Comparison of ENCODE assay signal across 8 cellular contexts in genomic region chr15:100849021-100849831, GRCh38. TPM values are rescaled to one million over a fixed set of nuclear protein-coding genes. Genes with fewer than 3 reads are reported as not detected.
A peak's percentile ranks its signal among the peaks of the same experiment; 100 is the strongest.
DNase-seq lines count a peak whose midpoint lies in the region; ATAC-seq and FAIRE-seq lines count a peak whose summit lies in the region.

No MANE protein-coding gene starts in this region.

- peaks cover 0 to 7% (median 0%) of the 10 kb centered on the region in 10 experiments; a peak in 1 of 20 replicates for H3K4me1 ChIP-seq in BLaER1 treated with 17β-estradiol and CSF1 and Interleukin-3, amounts not matched to agents 10 nM and 100 nM
- H3K4me1 ChIP-seq in GM23248 (ENCODE audit: insufficient read depth) (no peaks in the 10 kb centered on the region), SJSA1 (replicated peaks) (peaks cover 15% of the 10 kb centered on the region)

- in situ Hi-C loops in GM23248 (cut with MboI): no loop called here

- peak overlapping the region in 8 of 11 experiments; percentile 25 to 57 (median 38); a peak in 10 of 22 replicates for H3K9ac ChIP-seq in BLaER1 treated with 17β-estradiol and CSF1 and Interleukin-3, amounts not matched to agents 10 nM and 100 nM
- H3K9ac ChIP-seq in GM23248: peak overlapping the region; percentile 76

- no peaks in the 10 kb centered on the region for H3K36me3 ChIP-seq in BLaER1 treated with 17β-estradiol and CSF1 and Interleukin-3, amounts not matched to agents 10 nM and 100 nM
- H3K36me3 ChIP-seq in GM23248 (ENCODE audit: low read depth): no peaks in the 10 kb centered on the region
- H3K36me3 ChIP-seq in SJSA1: no peaks in the 10 kb centered on the region

- peak overlapping the region; percentile 75 for H3K4me3 Mint-ChIP-seq in activated naive CD8-positive, alpha-beta T cell treated with anti-CD3 and anti-CD28 coated beads, Interleukin-2, amount 50 U/mL, for 24 hours

- peak overlapping the region; percentile 44 to 68 (median 54) for H3K4me3 ChIP-seq in BLaER1 treated with 17β-estradiol and CSF1 and Interleukin-3, amounts not matched to agents 10 nM and 100 nM
- H3K4me3 ChIP-seq in GM23248 (peak overlapping the region; percentile 86), SJSA1 (peak overlapping the region; percentile 45)

- no peaks in the 10 kb centered on the region for H3F3A ChIP-seq in GM23248 (ENCODE audit: insufficient read depth)

- H3K27ac Mint-ChIP-seq in activated naive CD8-positive, alpha-beta T cell treated with anti-CD3 and anti-CD28 coated beads, Interleukin-2, amount 50 U/mL, for 24 hours: no peak overlapping the region

- H3K27me3 ChIP-seq in BLaER1 treated with 17β-estradiol and CSF1 and Interleukin-3, amounts not matched to agents 10 nM and 100 nM: 0 out of 22 replicates have a peak, but pooled peaks cover 0 to 6% (median 0%) of the 10 kb centered on the region in 11 experiments
- no peaks in the 10 kb centered on the region for H3K27me3 ChIP-seq in GM23248 (replicated peaks; ENCODE audit: insufficient read depth)
- no peaks in the 10 kb centered on the region for H3K27me3 ChIP-seq in SJSA1 (replicated peaks)

- DNase-seq in GM23248: peak; percentile 79
- peak in 1 of 2 experiments; percentile 28 for DNase-seq in SJSA1 (ENCODE audit: low read depth in 1 of 2, low spot score in 2 of 2)
- DNase-seq in activated naive CD8-positive, alpha-beta T cell treated with anti-CD3 and anti-CD28 coated beads, Interleukin-2, amount 50 U/mL, for 24 hours: peak; percentile 70
- peak in 33 of 51 donors; percentile 7 to 71 (median 29) for DNase-seq in hypothalamus (lab: John Stamatoyannopoulos, UW)
- peak; percentile 44 for DNase-seq in stimulated activated CD4-positive, alpha-beta T cell treated with anti-CD3 and anti-CD28 coated beads, Interleukin-12 subunit alpha, Interleukin-12 subunit beta, amount 100 ng/mL, for 4 hours
- no peak for DNase-seq in NAMALWA (ENCODE audit: low spot score)
- no peak for DNase-seq in RCC 7860 (ENCODE audit: low spot score)

- H3K36me3 Mint-ChIP-seq in activated naive CD8-positive, alpha-beta T cell treated with anti-CD3 and anti-CD28 coated beads, Interleukin-2, amount 50 U/mL, for 24 hours (ENCODE audit: low read depth): no peaks in the 10 kb centered on the region

- H3K27ac ChIP-seq in BLaER1 treated with 17β-estradiol and CSF1 and Interleukin-3, amounts not matched to agents 10 nM and 100 nM: 0 out of 22 replicates have a peak overlapping the region, but pooled peaks of 1 of the 11 experiments have one; percentile 2
- no peak overlapping the region for H3K27ac ChIP-seq in GM23248
- peak overlapping the region; percentile 52; the same call in 1 of the 2 replicates for H3K27ac ChIP-seq in SJSA1

- 6 to 7% methylated on average over 41 to 43 of the region's 44 CpGs for WGBS in GM23248 (ENCODE audit: low coverage in 1 of 2, low lambda C conversion rate in 2 of 2, missing lambda C conversion rate in 2 of 2), 2 experiments

- H3K9me2 ChIP-seq in GM23248 (ENCODE audit: insufficient read depth): no peaks in the 10 kb centered on the region

- H3K9me3 Mint-ChIP-seq in activated naive CD8-positive, alpha-beta T cell treated with anti-CD3 and anti-CD28 coated beads, Interleukin-2, amount 50 U/mL, for 24 hours: no peaks in the 10 kb centered on the region

- H3K27me3 Mint-ChIP-seq in activated naive CD8-positive, alpha-beta T cell treated with anti-CD3 and anti-CD28 coated beads, Interleukin-2, amount 50 U/mL, for 24 hours: peaks cover 8% of the 10 kb centered on the region

- H3K4me1 Mint-ChIP-seq in activated naive CD8-positive, alpha-beta T cell treated with anti-CD3 and anti-CD28 coated beads, Interleukin-2, amount 50 U/mL, for 24 hours: peaks cover 8% of the 10 kb centered on the region

- peak overlapping the region; percentile 99 for H2AFZ ChIP-seq in GM23248

- no peaks in the 10 kb centered on the region for H4K20me1 ChIP-seq in BLaER1 treated with 17β-estradiol and CSF1 and Interleukin-3, amounts not matched to agents 10 nM and 100 nM
- no peaks in the 10 kb centered on the region for H4K20me1 ChIP-seq in GM23248 (ENCODE audit: insufficient read depth)

- peak; percentile 80 for ATAC-seq in activated naive CD8-positive, alpha-beta T cell treated with anti-CD3 and anti-CD28 coated beads, Interleukin-2, amount 50 U/mL, for 24 hours

- H3K4me2 ChIP-seq in BLaER1 treated with 17β-estradiol and CSF1 and Interleukin-3, amounts not matched to agents 10 nM and 100 nM: peak overlapping the region; percentile 59 to 87 (median 70)
- H3K4me2 ChIP-seq in GM23248 (ENCODE audit: unreplicated experiment): peak overlapping the region; percentile 97

- no peaks in the 10 kb centered on the region for H3K79me2 ChIP-seq in GM23248 (ENCODE audit: insufficient read depth)

- FAIRE-seq in RCC 7860 (lab: Jason Lieb, UNC): no peak

- H3K9me3 ChIP-seq in BLaER1 treated with 17β-estradiol and CSF1 and Interleukin-3, amounts not matched to agents 10 nM and 100 nM (replicated peaks in 1 of 11): peaks cover 0 to 15% (median 6%) of the 10 kb centered on the region in 11 experiments; a peak in 8 of 22 replicates
- H3K9me3 ChIP-seq in GM23248 (ENCODE audit: low read depth): no peaks in the 10 kb centered on the region
- H3K9me3 ChIP-seq in SJSA1 (replicated peaks): no peaks in the 10 kb centered on the region

RNA-seq across cellular contexts. Expression of gene ALDH1A3, which starts 30.4 kb away (rescaled TPM):
- 5.8 and 9.9 TPM in 2 replicates for total RNA-seq in GM23248 (2014; rRNA removed; shearing (Covaris generic))
- polyA plus RNA-seq in GM23248 (2016; fragmentation: Nextera tagmentation; extraction: Ambion mirVana): 4.8 TPM in 2 replicates
- 1.9 and 2.2 TPM in 2 replicates for total RNA-seq in SJSA1 (2014; rRNA removed; shearing (Covaris generic))

Comparison
In these comparisons a context has a peak if more than half of its experiments do, and no peak if none do; other contexts are left out.
1. DNase-seq: peak in GM23248 (single experiment), activated naive CD8-positive, alpha-beta T cell treated with anti-CD3 and anti-CD28 coated beads, Interleukin-2, amount 50 U/mL, for 24 hours (single experiment), hypothalamus (33 of 51) and stimulated activated CD4-positive, alpha-beta T cell treated with anti-CD3 and anti-CD28 coated beads, Interleukin-12 subunit alpha, Interleukin-12 subunit beta, amount 100 ng/mL, for 4 hours (single experiment); none in NAMALWA (single experiment) and RCC 7860 (single experiment).
2. Peak in every context shown above with its lines, with median percentiles within 50 percentile points of each other: H3K4me3 ChIP-seq.